ENCODE assay signal across 16 cellular contexts in genomic region chr14:61285364-61285763, GRCh38. TPM values are rescaled to one million over a fixed set of nuclear protein-coding genes. Genes with fewer than 3 reads are reported as not detected.
A peak's percentile ranks its signal among the peaks of the same experiment; 100 is the strongest.
DNase-seq lines count a peak whose midpoint lies in the region; FAIRE-seq and TF ChIP-seq lines count a peak whose summit lies in the region.
"Had no signal": no experiment of that assay in that cellular context is flagged by ENCODE, and none has a peak within 500 bp of the region (broad histone marks: within the 10 kb centered on the region; RNA-seq: fewer than 3 reads in every experiment).

No MANE protein-coding gene starts in this region.

- H3K36me3 ChIP-seq in Loucy (ENCODE audit: insufficient read depth, low read length) (no peaks in the 10 kb centered on the region), endothelial cell of umbilical vein (ENCODE audit: control insufficient read depth in 2 of 2, extremely low read depth in 1 of 2, insufficient read depth in 2 of 2, low read length in 2 of 2) (no peaks in the 10 kb centered on the region), BE2C (no peaks in the 10 kb centered on the region)
- H3K36me3 ChIP-seq: BLaER1 treated with 17β-estradiol and CSF1 and Interleukin-3, amounts not matched to agents 10 nM and 100 nM; HAP-1 had no signal

- BruUV-seq in endothelial cell of umbilical vein (replicated peaks; lab: Mats Ljungman, UMichigan): no TSS peak

- TF ChIP-seq POLR2A in endothelial cell of umbilical vein (IDR thresholded peaks at IDR 0.05; ENCODE audit: low read depth, low read length): no peak

- FAIRE-seq in endothelial cell of umbilical vein (lab: Jason Lieb, UNC): no peak

- H4K20me1 ChIP-seq in Loucy (ENCODE audit: insufficient read depth, low read length, poor library complexity, severe bottlenecking) (no peaks in the 10 kb centered on the region), endothelial cell of umbilical vein (replicated peaks; ENCODE audit: control insufficient read depth, extremely low read depth, insufficient read depth, low read length) (no peaks in the 10 kb centered on the region)
- H4K20me1 ChIP-seq: BLaER1 treated with 17β-estradiol and CSF1 and Interleukin-3, amounts not matched to agents 10 nM and 100 nM had no signal

- H3K79me2 ChIP-seq in Loucy (ENCODE audit: insufficient read depth, low read length) (no peaks in the 10 kb centered on the region), endothelial cell of umbilical vein (ENCODE audit: control insufficient read depth, insufficient read depth, low read length) (no peaks in the 10 kb centered on the region)

- DNase-seq in DMS53 (lab: John Stamatoyannopoulos, UW) (peak; percentile 5), DMS53 treated with DMSO at 0.1 percent for 48 hours (lab: John Stamatoyannopoulos, UW; ENCODE audit: unreplicated experiment) (no peak), endothelial cell of umbilical vein (ENCODE audit: low read depth, low spot score) (no peak), renal cortical epithelial cell (ENCODE audit: low read depth) (peak; percentile 48), NCI-H2171 (lab: John Stamatoyannopoulos, UW) (no peak), BE2C (no peak), NCI-H146 treated with DMSO at 0.1 percent for 48 hours (lab: John Stamatoyannopoulos, UW; ENCODE audit: unreplicated experiment) (no peak)
- DNase-seq: NCI-H1048, NCI-H2081 treated with DMSO at 0.1 percent for 48 hours, NCI-H524 treated with DMSO at 0.1 percent for 48 hours had no signal

- peaks cover 6% of the 10 kb centered on the region; the same call in 1 of the 2 replicates for H3F3A ChIP-seq in Loucy (ENCODE audit: low read depth)

- POLR2A ChIA-PET in endothelial cell of umbilical vein (lab: Charles Lee): no interaction called here

- H3K9me1 ChIP-seq in endothelial cell of umbilical vein (replicated peaks; ENCODE audit: control insufficient read depth, extremely low read depth, insufficient read depth, low read length): no peaks in the 10 kb centered on the region

- no peak for TF ChIP-seq CTCF in Loucy (conservative IDR thresholded peaks at IDR 0.05; ENCODE audit: low read length)
- TF ChIP-seq CTCF in endothelial cell of umbilical vein (IDR thresholded peaks at IDR 0.05; ENCODE audit: extremely low read depth in 1 of 2, insufficient read depth in 1 of 2, low read depth in 1 of 2, low read length in 2 of 2): no peak
- TF ChIP-seq CTCF in BE2C (IDR thresholded peaks at IDR 0.05; ENCODE audit: low read depth, low read length): no peak

- no peak overlapping the region for H3K4me3 ChIP-seq in Loucy (ENCODE audit: low read length, poor library complexity, severe bottlenecking)
- H3K4me3 ChIP-seq in endothelial cell of umbilical vein (replicated peaks in 1 of 3; ENCODE audit: insufficient read depth in 1 of 3, low read depth in 1 of 3, low read length in 3 of 3): no peak overlapping the region
- H3K4me3 ChIP-seq in BE2C (ENCODE audit: low read depth, low read length): no peak overlapping the region
- H3K4me3 ChIP-seq: BLaER1 treated with 17β-estradiol and CSF1 and Interleukin-3, amounts not matched to agents 10 nM and 100 nM; HAP-1 had no signal

- no peak overlapping the region for H3K27ac ChIP-seq in endothelial cell of umbilical vein (ENCODE audit: insufficient read depth, low read depth, low read length)
- H3K27ac ChIP-seq: 22Rv1; BLaER1 treated with 17β-estradiol and CSF1 and Interleukin-3, amounts not matched to agents 10 nM and 100 nM; HL-60 had no signal

- no peaks in the 10 kb centered on the region for H3K9me2 ChIP-seq in Loucy (replicated peaks; ENCODE audit: low read depth, low read length)

- dilution Hi-C loops in endothelial cell of umbilical vein (cut with MboI; ENCODE audit: extremely low pct_ligation_motif_present, low sequenced_read_pairs): loop anchor here (25.0 kb wide), 1 partner anchor 177 kb away; no protein-coding TSS in a partner anchor

- no peaks in the 10 kb centered on the region for H3K9me3 ChIP-seq in Loucy (ENCODE audit: insufficient read depth, low read depth, low read length)
- H3K9me3 ChIP-seq in endothelial cell of umbilical vein (replicated peaks; ENCODE audit: control insufficient read depth, insufficient read depth, low read length): no peaks in the 10 kb centered on the region
- no peaks in the 10 kb centered on the region for H3K9me3 ChIP-seq in BE2C
- H3K9me3 ChIP-seq: HAP-1 had no signal

- peak overlapping the region; percentile 14 for H3K4me2 ChIP-seq in Loucy (ENCODE audit: low read depth, low read length, poor library complexity, severe bottlenecking)
- H3K4me2 ChIP-seq in endothelial cell of umbilical vein (ENCODE audit: insufficient read depth, low read length): no peak overlapping the region
- H3K4me2 ChIP-seq: BLaER1 treated with 17β-estradiol and CSF1 and Interleukin-3, amounts not matched to agents 10 nM and 100 nM had no signal

- no peaks in the 10 kb centered on the region for H3K27me3 ChIP-seq in Loucy (ENCODE audit: insufficient read depth, low read length, poor library complexity, severe bottlenecking)
- H3K27me3 ChIP-seq in endothelial cell of umbilical vein (ENCODE audit: control insufficient read depth in 2 of 2, insufficient read depth in 2 of 2, low read length in 2 of 2): no peaks in the 10 kb centered on the region
- peaks cover 12% of the 10 kb centered on the region for H3K27me3 ChIP-seq in BE2C
- H3K27me3 ChIP-seq: BLaER1 treated with 17β-estradiol and CSF1 and Interleukin-3, amounts not matched to agents 10 nM and 100 nM had no signal

- CTCF ChIA-PET in endothelial cell of umbilical vein (lab: Charles Lee): interaction anchor here (0.5 to 2.1 kb wide), 25 partner anchors 8 to 1321 kb away, joined by 3 to 38 read pairs (median 3); no protein-coding TSS in a partner anchor

- H3K4me1 ChIP-seq in Loucy (ENCODE audit: insufficient read depth, low read length, poor library complexity, severe bottlenecking) (peaks cover 28% of the 10 kb centered on the region), endothelial cell of umbilical vein (ENCODE audit: control insufficient read depth, extremely low read depth, insufficient read depth, low read length) (peaks cover 16% of the 10 kb centered on the region), BE2C (no peaks in the 10 kb centered on the region)
- H3K4me1 ChIP-seq: HAP-1 had no signal

- H3K9ac ChIP-seq in Loucy (ENCODE audit: low read depth, low read length, poor library complexity, severe bottlenecking) (no peak overlapping the region), endothelial cell of umbilical vein (replicated peaks; ENCODE audit: extremely low read depth, insufficient read depth, low read length) (no peak overlapping the region)
- H3K9ac ChIP-seq: BLaER1 treated with 17β-estradiol and CSF1 and Interleukin-3, amounts not matched to agents 10 nM and 100 nM had no signal

- H2AFZ ChIP-seq in Loucy (ENCODE audit: low read length) (peak overlapping the region; percentile 68), endothelial cell of umbilical vein (ENCODE audit: low read depth, low read length) (peak overlapping the region; percentile 72)

- intact Hi-C loops in endothelial cell of umbilical vein (cut with micrococcal nuclease): loop anchor here (5.0 kb wide), 1 partner anchor 953 kb away; no protein-coding TSS in a partner anchor

TF ChIP-seq in endothelial cell of umbilical vein, 7 proteins besides CTCF, POLR2A, EP300 and RAD21:
- no peak for TF ChIP-seq EZH2 (IDR thresholded peaks at IDR 0.05; ENCODE audit: borderline replicate concordance, low read depth, low read length, severe bottlenecking)
- no peak for TF ChIP-seq GATA2 (IDR thresholded peaks at IDR 0.05; ENCODE audit: insufficient read depth, insufficient read length, low read depth, low read length)
- no peak for TF ChIP-seq MYC (IDR thresholded peaks at IDR 0.05; ENCODE audit: low read depth, low read length)
- peak; percentile 41 for TF ChIP-seq FOS (IDR thresholded peaks at IDR 0.05; ENCODE audit: borderline replicate concordance, insufficient read depth, low read length)
- TF ChIP-seq JUN (IDR thresholded peaks at IDR 0.05; ENCODE audit: borderline replicate concordance, insufficient read depth, insufficient read length, low read depth): no peak
- TF ChIP-seq MAX (IDR thresholded peaks at IDR 0.05; ENCODE audit: insufficient read depth, insufficient read length): no peak
- TF ChIP-seq POLR2AphosphoS5 (IDR thresholded peaks at IDR 0.05; ENCODE audit: insufficient read depth, low read depth, low read length): no peak

RNA-seq across cellular contexts. Expression of gene TMEM30B, which starts 4.2 kb away (rescaled TPM):
- 0.25 and 0.35 TPM in 2 replicates for total RNA-seq in endothelial cell of umbilical vein
- polyA plus RNA-seq in endothelial cell of umbilical vein: 0.32 and 0.37 TPM in 2 replicates
- 0.10 and 0.28 TPM in 2 replicates for polyA plus RNA-seq in endothelial cell of umbilical vein (2011; cell fraction: cytosol; rRNA removed)
- polyA plus RNA-seq in endothelial cell of umbilical vein (2011; cell fraction: nucleus; rRNA removed): 0.08 and 0.10 TPM in 2 replicates
- polyA plus RNA-seq in endothelial cell of umbilical vein (2012): 0.11 and 0.42 TPM in 2 replicates
- 0.12 and 0.76 TPM in 2 replicates for polyA minus RNA-seq in endothelial cell of umbilical vein
- polyA minus RNA-seq in endothelial cell of umbilical vein (2011; cell fraction: cytosol; rRNA and poly(A)+ RNA removed): not detected
- 0.19 TPM in 1 of 2 replicates, not detected in the other for polyA minus RNA-seq in endothelial cell of umbilical vein (2011; cell fraction: nucleus; rRNA and poly(A)+ RNA removed)
- 0.45 and 4.2 TPM in 2 replicates for total RNA-seq in renal cortical epithelial cell
- not detected for polyA plus RNA-seq in BE2C (2012; ENCODE audit: insufficient read depth, insufficient read length, low read depth)
- total RNA-seq: M059J had no signal

RNA-seq across cellular contexts. Expression of gene PRKCH, which starts 36.0 kb away (rescaled TPM):
- total RNA-seq in endothelial cell of umbilical vein (101 and 103 TPM in 2 replicates), renal cortical epithelial cell (6.6 and 12.3 TPM in 2 replicates)
- polyA plus RNA-seq in endothelial cell of umbilical vein: 97.7 and 100 TPM in 2 replicates
- polyA plus RNA-seq in endothelial cell of umbilical vein (2011; cell fraction: cytosol; rRNA removed): 113 and 120 TPM in 2 replicates
- 105 and 108 TPM in 2 replicates for polyA plus RNA-seq in endothelial cell of umbilical vein (2011; cell fraction: nucleus; rRNA removed)
- 54.4 and 93.2 TPM in 2 replicates for polyA plus RNA-seq in endothelial cell of umbilical vein (2012)
- polyA minus RNA-seq in endothelial cell of umbilical vein: 323 and 360 TPM in 2 replicates
- 1.2 TPM for polyA minus RNA-seq in endothelial cell of umbilical vein (2011; cell fraction: cytosol; rRNA and poly(A)+ RNA removed)
- polyA minus RNA-seq in endothelial cell of umbilical vein (2011; cell fraction: nucleus; rRNA and poly(A)+ RNA removed): 293 and 389 TPM in 2 replicates
- 7.2 TPM for polyA plus RNA-seq in BE2C (2012; ENCODE audit: insufficient read depth, insufficient read length, low read depth)

Comparison
In these comparisons a context has a peak if more than half of its experiments do, and no peak if none do; other contexts are left out.
1. DNase-seq: peak in DMS53 (single experiment) and renal cortical epithelial cell (single experiment); none in DMS53 treated with DMSO at 0.1 percent for 48 hours (single experiment), endothelial cell of umbilical vein (single experiment), NCI-H2171 (single experiment), BE2C (single experiment) and NCI-H146 treated with DMSO at 0.1 percent for 48 hours (single experiment).